In the genomic region with DNA sequence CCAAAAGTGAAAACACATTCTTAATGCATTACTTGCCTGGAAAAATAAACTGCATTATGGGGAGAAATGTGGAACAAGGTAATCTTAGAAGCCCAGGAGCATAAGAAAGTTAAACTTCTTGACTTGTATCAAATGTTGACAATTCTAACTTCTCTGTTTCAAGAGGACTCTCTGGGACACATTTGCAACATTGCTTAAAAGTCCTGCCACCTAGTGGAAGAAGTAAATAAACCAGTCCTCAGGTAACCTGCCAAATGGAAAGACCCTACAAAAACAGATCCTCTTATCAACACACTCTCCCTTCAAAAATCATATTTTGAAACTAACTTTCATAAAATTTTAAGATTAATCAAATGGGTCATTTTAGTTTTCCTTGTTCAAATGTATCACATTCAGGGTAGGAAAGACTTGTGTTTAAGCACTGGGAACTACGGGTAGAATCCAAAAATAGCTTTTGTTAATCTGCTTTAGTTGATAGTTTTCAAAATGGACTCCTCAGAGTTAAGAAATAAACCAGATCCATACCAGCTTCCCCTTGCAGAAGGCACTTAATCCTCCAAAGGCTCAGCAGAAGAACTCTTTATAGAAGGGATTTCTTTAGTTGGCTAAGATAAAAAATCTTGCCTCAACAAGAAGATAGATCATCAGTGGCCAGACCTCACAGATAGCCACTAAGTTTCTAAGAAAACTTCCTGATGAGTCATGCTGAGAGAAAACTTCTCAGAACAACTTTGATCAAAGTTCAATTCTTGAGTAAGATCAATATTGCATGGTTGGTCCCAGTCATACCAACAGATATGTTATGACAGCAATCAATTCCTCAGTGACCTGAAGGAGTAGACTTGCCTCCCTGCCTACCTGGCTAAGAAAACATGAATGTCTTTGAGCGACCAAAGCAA, we compare ENCODE assay signal across 8 cellular contexts.
DNase-seq lines count a peak whose midpoint lies in the region; ATAC-seq and TF ChIP-seq lines count a peak whose summit lies in the region.

No MANE protein-coding gene starts in this region.

- H3K27me3 Mint-ChIP-seq in activated T-cell treated with anti-CD3 and anti-CD28 coated beads, Interleukin-2, amount 50 U/mL, for 72 hours (ENCODE audit: low read depth): peaks cover 5% of the 10 kb centered on the region

- H3F3A ChIP-seq in PC-9 (ENCODE audit: insufficient read depth, low read depth) (no peaks in the 10 kb centered on the region), smooth muscle cell (ENCODE audit: low read depth) (peaks cover 7% of the 10 kb centered on the region)

- peaks cover under 1 to 2% of the 10 kb centered on the region in 2 donors for H3K9me3 Mint-ChIP-seq in activated T-cell treated with anti-CD3 and anti-CD28 coated beads, Interleukin-2, amount 50 U/mL, for 72 hours

- peak; percentile 54 to 69 for ATAC-seq in activated T-cell treated with anti-CD3 and anti-CD28 coated beads, Interleukin-2, amount 50 U/mL, for 72 hours (replicated peaks in 1 of 2)
- ATAC-seq in HG02885 (IDR thresholded peaks at IDR 0.05; ENCODE audit: poor library complexity, unreplicated experiment): peak; percentile 80

- peak overlapping the region; percentile 42 for H3K27ac Mint-ChIP-seq in activated T-cell treated with anti-CD3 and anti-CD28 coated beads, Interleukin-2, amount 50 U/mL, for 72 hours

- no peaks in the 10 kb centered on the region for H3K4me1 Mint-ChIP-seq in activated T-cell treated with anti-CD3 and anti-CD28 coated beads, Interleukin-2, amount 50 U/mL, for 72 hours (ENCODE audit: low read depth)

- H3K79me2 ChIP-seq in PC-9 (ENCODE audit: low read depth) (no peaks in the 10 kb centered on the region), smooth muscle cell (ENCODE audit: low read depth) (no peaks in the 10 kb centered on the region)

- H3K4me2 ChIP-seq in PC-9: no peak overlapping the region
- peak overlapping the region; percentile 73 for H3K4me2 ChIP-seq in smooth muscle cell

- H4K20me1 ChIP-seq in PC-9 (ENCODE audit: insufficient read depth) (no peaks in the 10 kb centered on the region), smooth muscle cell (ENCODE audit: low read depth) (no peaks in the 10 kb centered on the region)

- CTCF ChIA-PET in PC-9 (lab: Charles Lee): no interaction called here

- POLR2A ChIA-PET in PC-9 (lab: Charles Lee; ENCODE audit: unreplicated experiment): interaction anchor here (0.7 kb wide), 1 partner anchor 297 kb away, joined by 4 read pairs; no protein-coding TSS in a partner anchor

- DNase-seq in activated T-cell treated with anti-CD3 and anti-CD28 coated beads, Interleukin-2, amount 50 U/mL, for 72 hours: no peak
- DNase-seq in activated T-cell treated with anti-CD3 and anti-CD28 coated beads, Interleukin-2, amount 50 U/mL, for 1 hour: no peak
- DNase-seq in PC-9 (no peak), fibroblast of the conjunctiva (ENCODE audit: low read depth) (peak; percentile 28), smooth muscle cell (lab: John Stamatoyannopoulos, UW; ENCODE audit: unreplicated experiment) (no peak), HPDE6-E6E7 (ENCODE audit: extremely low spot score) (no peak), NCI-H345 treated with DMSO at 0.1 percent for 48 hours (lab: John Stamatoyannopoulos, UW; ENCODE audit: unreplicated experiment) (no peak)

- H3K4me1 ChIP-seq in PC-9 (replicated peaks; ENCODE audit: insufficient read depth) (no peaks in the 10 kb centered on the region), smooth muscle cell (ENCODE audit: low read depth) (no peaks in the 10 kb centered on the region)

- no peak overlapping the region for H3K27ac ChIP-seq in PC-9
- peak overlapping the region; percentile 0 for H3K27ac ChIP-seq in smooth muscle cell (ENCODE audit: low read depth)

- intact Hi-C loops in PC-9 (cut with micrococcal nuclease; ENCODE audit: unreplicated experiment): loop anchor here (10.0 kb wide), 1 partner anchor 613 kb away; no protein-coding TSS in a partner anchor

- H3K4me3 Mint-ChIP-seq in activated T-cell treated with anti-CD3 and anti-CD28 coated beads, Interleukin-2, amount 50 U/mL, for 72 hours: no peak overlapping the region

- no TSS peak for BruUV-seq in PC-9 (replicated peaks; lab: Mats Ljungman, UMichigan)

- TF ChIP-seq CTCF in PC-9 (conservative IDR thresholded peaks at IDR 0.05) (peak; percentile 58), smooth muscle cell (IDR thresholded peaks at IDR 0.05; ENCODE audit: borderline replicate concordance, insufficient read depth, poor library complexity, severe bottlenecking) (peak; percentile 64)

- H3K36me3 ChIP-seq in PC-9 (ENCODE audit: low read depth): no peaks in the 10 kb centered on the region
- no peaks in the 10 kb centered on the region for H3K36me3 ChIP-seq in smooth muscle cell (ENCODE audit: low read depth)

- no peak overlapping the region for H3K4me3 ChIP-seq in PC-9
- no peak overlapping the region for H3K4me3 ChIP-seq in smooth muscle cell

- peaks cover 0 to 2% of the 10 kb centered on the region in 2 donors for H3K36me3 Mint-ChIP-seq in activated T-cell treated with anti-CD3 and anti-CD28 coated beads, Interleukin-2, amount 50 U/mL, for 72 hours (ENCODE audit: insufficient read depth in 2 of 2)

- 48% methylated on average over 2 of the region's 2 CpGs for WGBS in smooth muscle cell (ENCODE audit: low lambda C conversion rate)

- H3K9ac ChIP-seq in smooth muscle cell (ENCODE audit: low read depth): no peak overlapping the region

- H2AFZ ChIP-seq in PC-9: no peak overlapping the region
- no peak overlapping the region for H2AFZ ChIP-seq in smooth muscle cell (ENCODE audit: low read depth)

- H3K9me3 ChIP-seq in PC-9 (ENCODE audit: insufficient read depth, low read depth): no peaks in the 10 kb centered on the region
- no peaks in the 10 kb centered on the region for H3K9me3 ChIP-seq in smooth muscle cell (replicated peaks; ENCODE audit: low read depth)

- no peaks in the 10 kb centered on the region for H3K9me2 ChIP-seq in PC-9 (ENCODE audit: insufficient read depth)

- H3K27me3 ChIP-seq in PC-9 (ENCODE audit: insufficient read depth, low read depth) (no peaks in the 10 kb centered on the region), smooth muscle cell (ENCODE audit: low read depth) (no peaks in the 10 kb centered on the region)
